Comparison of ENCODE assay signal across 9 cellular contexts in genomic region chr7:149459201-149459539, GRCh38. TPM values are rescaled to one million over a fixed set of nuclear protein-coding genes. Genes with fewer than 3 reads are reported as not detected.
DNase-seq lines count a peak whose midpoint lies in the region; ATAC-seq and TF ChIP-seq lines count a peak whose summit lies in the region.
"Had no signal": no experiment of that assay in that cellular context is flagged by ENCODE, and none has a peak within 500 bp of the region (broad histone marks: within the 10 kb centered on the region; RNA-seq: fewer than 3 reads in every experiment).

No MANE protein-coding gene starts in this region.

- H3K36me3 Mint-ChIP-seq in natural killer cell treated with Interleukin-12 subunit alpha and Interleukin-12 subunit beta and Interleukin-15 and Interleukin-18, amount 100 ng/mL, for 72 hours, result no peaks in the 10 kb centered on the region

- peak overlapping the region; percentile 68 for H3K4me3 Mint-ChIP-seq in natural killer cell treated with Interleukin-12 subunit alpha and Interleukin-12 subunit beta and Interleukin-15 and Interleukin-18, amount 100 ng/mL, for 72 hours

- peaks cover 12 to 15% of the 10 kb centered on the region in 2 donors for H3K4me1 Mint-ChIP-seq in natural killer cell treated with Interleukin-12 subunit alpha and Interleukin-12 subunit beta and Interleukin-15 and Interleukin-18, amount 100 ng/mL, for 72 hours (ENCODE audit: low read depth in 2 of 2)

- H3K27ac Mint-ChIP-seq in natural killer cell treated with Interleukin-12 subunit alpha and Interleukin-12 subunit beta and Interleukin-15 and Interleukin-18, amount 100 ng/mL, for 72 hours, result peak overlapping the region in 1 of 2 donors; percentile 70

- intact Hi-C loops in dorsolateral prefrontal cortex (cut with DNase I), result no loop called here

- H3K27me3 ChIP-seq in BJ (ENCODE audit: control insufficient read depth, insufficient read depth, low read length), result no peaks in the 10 kb centered on the region
- no peaks in the 10 kb centered on the region for H3K27me3 ChIP-seq in dorsolateral prefrontal cortex

- H3K4me3 ChIP-seq in BJ (ENCODE audit: low read depth, low read length) (peak overlapping the region; percentile 63), LNCaP clone FGC (ENCODE audit: low read depth, low read length) (peak overlapping the region; percentile 58), dorsolateral prefrontal cortex (peak overlapping the region; percentile 33 to 92 (median 67))

- POLR2A ChIA-PET in BJ (lab: Charles Lee), result no interaction called here

- DNase-seq in BJ (ENCODE audit: low read depth) (no peak), LNCaP clone FGC (ENCODE audit: low read depth) (no peak), dorsolateral prefrontal cortex (no peak), iPS-NIHi11 (ENCODE audit: low spot score) (no peak), inferior parietal cortex (ENCODE audit: extremely low spot score) (no peak)
- DNase-seq in natural killer cell treated with Interleukin-12 subunit alpha and Interleukin-12 subunit beta and Interleukin-15 and Interleukin-18, amount 100 ng/mL, for 72 hours (ENCODE audit: low spot score), result no peak
- DNase-seq: NCI-H446 had no signal

- no peaks in the 10 kb centered on the region for H3K9me3 Mint-ChIP-seq in natural killer cell treated with Interleukin-12 subunit alpha and Interleukin-12 subunit beta and Interleukin-15 and Interleukin-18, amount 100 ng/mL, for 72 hours

- CTCF ChIA-PET in BJ (lab: Yijun Ruan, JAX), result interaction anchor here (1.0 to 2.5 kb wide), 4 partner anchors 9 to 140 kb away, joined by 3 to 7 read pairs (median 4); no protein-coding TSS in a partner anchor

- peaks cover 5% of the 10 kb centered on the region for H3K36me3 ChIP-seq in BJ (ENCODE audit: control insufficient read depth, insufficient read depth, low read length)

- H3K27me3 Mint-ChIP-seq in natural killer cell treated with Interleukin-12 subunit alpha and Interleukin-12 subunit beta and Interleukin-15 and Interleukin-18, amount 100 ng/mL, for 72 hours, result peaks cover 6 to 9% of the 10 kb centered on the region in 2 donors

- TF ChIP-seq CTCF in BJ (IDR thresholded peaks at IDR 0.05; ENCODE audit: insufficient read depth, low read depth, low read length), result no peak
- TF ChIP-seq CTCF in LNCaP clone FGC (IDR thresholded peaks at IDR 0.05; ENCODE audit: control insufficient read depth, extremely low read depth, insufficient read depth), result no peak
- TF ChIP-seq CTCF in dorsolateral prefrontal cortex (IDR thresholded peaks at IDR 0.05 in 54 of 56, conservative IDR thresholded peaks at IDR 0.05 in 2 of 56; ENCODE audit: low read depth in 1 of 56, partially characterized antibody in 56 of 56), result no peak

- peak overlapping the region in 4 of 59 donors; percentile 5 to 53 (median 30) for H3K27ac ChIP-seq in dorsolateral prefrontal cortex

- ATAC-seq in natural killer cell treated with Interleukin-12 subunit alpha and Interleukin-12 subunit beta and Interleukin-15 and Interleukin-18, amount 100 ng/mL, for 72 hours, result no peak
- ATAC-seq in HG03571 (IDR thresholded peaks at IDR 0.05; ENCODE audit: unreplicated experiment), result no peak
- no peak for ATAC-seq in HG03097 (IDR thresholded peaks at IDR 0.05; ENCODE audit: low FRiP score, unreplicated experiment)

RNA-seq across cellular contexts. Expression of gene ZNF777, which starts 1.7 kb away (rescaled TPM):
- polyA plus RNA-seq in BJ (2011; rRNA removed), result 3.8 and 4.4 TPM in 2 replicates
- 3.9 TPM in 2 replicates for polyA minus RNA-seq in BJ (2011; rRNA and poly(A)+ RNA removed)
- 10 to 100 TPM in 119 of 120 experiments, 1 to 10 TPM in 1; 9.8 to 20.4 (median 15.0) TPM for total RNA-seq in dorsolateral prefrontal cortex
- 10 to 100 TPM; 12.8 to 15.6 TPM for total RNA-seq in natural killer cell treated with Interleukin-12 subunit alpha and Interleukin-12 subunit beta and Interleukin-15 and Interleukin-18, amount 100 ng/mL, for 72 hours

RNA-seq across cellular contexts. Expression of gene ZNF746, which starts 38.4 kb away (rescaled TPM):
- polyA plus RNA-seq in BJ (2011; rRNA removed), result 4.4 and 5.4 TPM in 2 replicates
- 8.7 and 11.8 TPM in 2 replicates for polyA minus RNA-seq in BJ (2011; rRNA and poly(A)+ RNA removed)
- 10 to 100 TPM; 17.9 to 38.3 (median 26.7) TPM for total RNA-seq in dorsolateral prefrontal cortex
- 10 to 100 TPM; 27.2 to 39.2 TPM for total RNA-seq in natural killer cell treated with Interleukin-12 subunit alpha and Interleukin-12 subunit beta and Interleukin-15 and Interleukin-18, amount 100 ng/mL, for 72 hours
